Comparison of ENCODE assay signal across 8 cellular contexts in the genomic region with DNA sequence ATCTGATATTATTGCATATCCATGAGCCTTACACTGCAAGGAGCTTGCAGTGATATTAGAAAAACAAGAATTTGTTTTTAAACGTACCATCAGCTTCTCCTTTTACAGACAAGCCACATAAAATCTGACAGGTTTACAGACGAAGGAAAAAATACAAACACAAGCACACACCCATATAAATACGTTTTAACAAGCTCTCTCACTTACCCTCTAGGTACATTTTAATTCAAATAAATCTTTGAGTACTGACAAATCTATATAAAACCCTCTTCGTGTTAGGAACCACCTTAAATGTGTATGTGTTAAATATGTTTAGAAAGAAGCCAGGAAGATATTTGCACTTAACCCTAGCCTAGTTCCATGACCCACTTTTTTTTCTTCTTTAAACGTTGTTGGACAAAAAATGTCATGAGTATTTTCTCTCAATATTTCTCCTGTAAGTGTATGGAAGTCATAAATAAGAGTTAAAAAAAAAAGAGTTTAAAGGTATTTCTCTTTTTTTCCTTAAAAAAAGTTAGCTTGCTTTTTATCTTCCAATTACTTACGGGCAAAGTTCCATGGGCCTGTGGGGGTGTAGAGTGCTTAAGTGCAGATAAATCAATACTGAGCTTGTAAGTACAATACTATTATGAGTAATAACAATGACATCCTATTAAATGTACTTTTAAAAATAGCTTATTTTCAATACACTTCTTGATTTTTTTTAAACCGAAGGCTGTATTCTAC. TPM values are rescaled to one million over a fixed set of nuclear protein-coding genes. Genes with fewer than 3 reads are reported as not detected.
DNase-seq lines count a peak whose midpoint lies in the region; ATAC-seq lines count a peak whose summit lies in the region.
"Had no signal": no experiment of that assay in that cellular context is flagged by ENCODE, and none has a peak within 500 bp of the region (broad histone marks: within the 10 kb centered on the region; RNA-seq: fewer than 3 reads in every experiment).

No MANE protein-coding gene starts in this region.

- peaks cover 5% of the 10 kb centered on the region for H3K27me3 Mint-ChIP-seq in activated T-helper 1 cell treated with anti-CD3 and anti-CD28 coated beads, Interleukin-12 subunit alpha, Interleukin-12 subunit beta, Interleukin-2, Interleukin-4 antibody, amounts not matched to agents 30 ng/mL and 10 ng/mL and 1 ng/mL, durations not matched to agents 14 hours and 24 hours and 36 hours (ENCODE audit: insufficient read depth)
- H3K27me3 Mint-ChIP-seq in immature natural killer cell (ENCODE audit: low read depth in 3 of 3) = peaks cover 8 to 20% (median 14%) of the 10 kb centered on the region in 3 donors
- H3K27me3 Mint-ChIP-seq in stimulated activated naive CD8-positive, alpha-beta T cell treated with anti-CD3 and anti-CD28 coated beads, Interleukin-15, amount 100 ng/mL, for 72 hours = no peaks in the 10 kb centered on the region

- peak; percentile 60 for DNase-seq in HT-29 (ENCODE audit: low spot score)
- DNase-seq in activated T-helper 1 cell treated with anti-CD3 and anti-CD28 coated beads, Interleukin-12 subunit alpha, Interleukin-12 subunit beta, Interleukin-2, Interleukin-4 antibody, amounts not matched to agents 30 ng/mL and 10 ng/mL and 1 ng/mL, durations not matched to agents 14 hours and 24 hours and 36 hours (ENCODE audit: low spot score) = no peak
- DNase-seq in immature natural killer cell = peak in 2 of 3 donors; percentile 22 to 25
- DNase-seq in stimulated activated naive CD8-positive, alpha-beta T cell treated with anti-CD3 and anti-CD28 coated beads, Interleukin-15, amount 100 ng/mL, for 72 hours = no peak
- no peak for DNase-seq in DMS79 (lab: John Stamatoyannopoulos, UW)
- no peak for DNase-seq in NOMO-1 treated with DMSO at 0.1 percent for 48 hours (lab: John Stamatoyannopoulos, UW; ENCODE audit: unreplicated experiment)

- peak overlapping the region; percentile 88 for H3K27ac Mint-ChIP-seq in activated T-helper 1 cell treated with anti-CD3 and anti-CD28 coated beads, Interleukin-12 subunit alpha, Interleukin-12 subunit beta, Interleukin-2, Interleukin-4 antibody, amounts not matched to agents 30 ng/mL and 10 ng/mL and 1 ng/mL, durations not matched to agents 14 hours and 24 hours and 36 hours
- peak overlapping the region; percentile 88 to 99 (median 97) for H3K27ac Mint-ChIP-seq in immature natural killer cell
- H3K27ac Mint-ChIP-seq in stimulated activated naive CD8-positive, alpha-beta T cell treated with anti-CD3 and anti-CD28 coated beads, Interleukin-15, amount 100 ng/mL, for 72 hours = peak overlapping the region; percentile 72 to 89

- peaks cover 58% of the 10 kb centered on the region for H3K4me1 Mint-ChIP-seq in activated T-helper 1 cell treated with anti-CD3 and anti-CD28 coated beads, Interleukin-12 subunit alpha, Interleukin-12 subunit beta, Interleukin-2, Interleukin-4 antibody, amounts not matched to agents 30 ng/mL and 10 ng/mL and 1 ng/mL, durations not matched to agents 14 hours and 24 hours and 36 hours (ENCODE audit: low read depth)
- peaks cover 57 to 70% of the 10 kb centered on the region in 2 donors for H3K4me1 Mint-ChIP-seq in immature natural killer cell
- H3K4me1 Mint-ChIP-seq in stimulated activated naive CD8-positive, alpha-beta T cell treated with anti-CD3 and anti-CD28 coated beads, Interleukin-15, amount 100 ng/mL, for 72 hours = peaks cover 54% of the 10 kb centered on the region

- no peak for ATAC-seq in stimulated activated naive CD8-positive, alpha-beta T cell treated with anti-CD3 and anti-CD28 coated beads, Interleukin-15, amount 100 ng/mL, for 72 hours
- no peak for ATAC-seq in HG03469 (IDR thresholded peaks at IDR 0.05; ENCODE audit: unreplicated experiment)

- peaks cover 10% of the 10 kb centered on the region for H3K9me3 Mint-ChIP-seq in activated T-helper 1 cell treated with anti-CD3 and anti-CD28 coated beads, Interleukin-12 subunit alpha, Interleukin-12 subunit beta, Interleukin-2, Interleukin-4 antibody, amounts not matched to agents 30 ng/mL and 10 ng/mL and 1 ng/mL, durations not matched to agents 14 hours and 24 hours and 36 hours
- H3K9me3 Mint-ChIP-seq in immature natural killer cell = no peaks in the 10 kb centered on the region
- peaks cover 4 to 6% of the 10 kb centered on the region in 2 donors for H3K9me3 Mint-ChIP-seq in stimulated activated naive CD8-positive, alpha-beta T cell treated with anti-CD3 and anti-CD28 coated beads, Interleukin-15, amount 100 ng/mL, for 72 hours

- peak overlapping the region; percentile 94 for H3K4me3 Mint-ChIP-seq in activated T-helper 1 cell treated with anti-CD3 and anti-CD28 coated beads, Interleukin-12 subunit alpha, Interleukin-12 subunit beta, Interleukin-2, Interleukin-4 antibody, amounts not matched to agents 30 ng/mL and 10 ng/mL and 1 ng/mL, durations not matched to agents 14 hours and 24 hours and 36 hours
- peak overlapping the region; percentile 89 to 98 (median 95) for H3K4me3 Mint-ChIP-seq in immature natural killer cell
- H3K4me3 Mint-ChIP-seq in stimulated activated naive CD8-positive, alpha-beta T cell treated with anti-CD3 and anti-CD28 coated beads, Interleukin-15, amount 100 ng/mL, for 72 hours = peak overlapping the region; percentile 84 to 94

- intact Hi-C loops in activated T-helper 1 cell treated with anti-CD3 and anti-CD28 coated beads, Interleukin-12 subunit alpha, Interleukin-12 subunit beta, Interleukin-2, Interleukin-4 antibody, amounts not matched to agents 30 ng/mL and 10 ng/mL and 1 ng/mL, durations not matched to agents 14 hours and 24 hours and 36 hours (cut with micrococcal nuclease) = loop anchor here (1.0 to 5.0 kb wide), 3 partner anchors 32 to 160 kb away; no protein-coding TSS in a partner anchor

- H3K36me3 Mint-ChIP-seq in activated T-helper 1 cell treated with anti-CD3 and anti-CD28 coated beads, Interleukin-12 subunit alpha, Interleukin-12 subunit beta, Interleukin-2, Interleukin-4 antibody, amounts not matched to agents 30 ng/mL and 10 ng/mL and 1 ng/mL, durations not matched to agents 14 hours and 24 hours and 36 hours (ENCODE audit: low read depth) = peaks cover 40% of the 10 kb centered on the region
- H3K36me3 Mint-ChIP-seq in immature natural killer cell = peaks cover 0 to 10% (median 10%) of the 10 kb centered on the region in 3 donors

RNA-seq across cellular contexts. Expression of a gene that starts 1.5 kb away (rescaled TPM):
- total RNA-seq in HT-29 (2014; rRNA removed; shearing (Covaris generic)) = 10.7 and 14.0 TPM in 2 replicates
- 40.1 and 54.9 TPM in 2 replicates for total RNA-seq in activated T-helper 1 cell treated with anti-CD3 and anti-CD28 coated beads, Interleukin-12 subunit alpha, Interleukin-12 subunit beta, Interleukin-2, Interleukin-4 antibody, amounts not matched to agents 30 ng/mL and 10 ng/mL and 1 ng/mL, durations not matched to agents 14 hours and 24 hours and 36 hours
- 10 to 100 TPM; 34.7 to 62.7 (median 38.9) TPM for polyA plus RNA-seq in immature natural killer cell

RNA-seq across cellular contexts. Expression of a gene that starts 38.6 kb away (rescaled TPM):
- 0.08 and 0.37 TPM in 2 replicates for total RNA-seq in HT-29 (2014; rRNA removed; shearing (Covaris generic))
- 0.86 and 1.0 TPM in 2 replicates for total RNA-seq in activated T-helper 1 cell treated with anti-CD3 and anti-CD28 coated beads, Interleukin-12 subunit alpha, Interleukin-12 subunit beta, Interleukin-2, Interleukin-4 antibody, amounts not matched to agents 30 ng/mL and 10 ng/mL and 1 ng/mL, durations not matched to agents 14 hours and 24 hours and 36 hours
- polyA plus RNA-seq in immature natural killer cell = 10 to 100 TPM in 2 of 3 donors, 1 to 10 TPM in 1; 7.4 to 30.0 (median 15.6) TPM
- total RNA-seq: K562 had no signal
- polyA plus RNA-seq: K562 had no signal

Comparison
In these comparisons a context has a peak if more than half of its experiments do, and no peak if none do; other contexts are left out.
1. DNase-seq: peak in HT-29 (single experiment) and immature natural killer cell (2 of 3); none in activated T-helper 1 cell treated with anti-CD3 and anti-CD28 coated beads, Interleukin-12 subunit alpha, Interleukin-12 subunit beta, Interleukin-2, Interleukin-4 antibody, amounts not matched to agents 30 ng/mL and 10 ng/mL and 1 ng/mL, durations not matched to agents 14 hours and 24 hours and 36 hours (single experiment), stimulated activated naive CD8-positive, alpha-beta T cell treated with anti-CD3 and anti-CD28 coated beads, Interleukin-15, amount 100 ng/mL, for 72 hours (0 of 2), DMS79 (single experiment) and NOMO-1 treated with DMSO at 0.1 percent for 48 hours (single experiment).
2. Peak in every context shown above with its lines, with median percentiles within 50 percentile points of each other: H3K27ac Mint-ChIP-seq and H3K4me3 Mint-ChIP-seq.